Comparison of ENCODE assay signal across 8 cellular contexts in the genomic region with DNA sequence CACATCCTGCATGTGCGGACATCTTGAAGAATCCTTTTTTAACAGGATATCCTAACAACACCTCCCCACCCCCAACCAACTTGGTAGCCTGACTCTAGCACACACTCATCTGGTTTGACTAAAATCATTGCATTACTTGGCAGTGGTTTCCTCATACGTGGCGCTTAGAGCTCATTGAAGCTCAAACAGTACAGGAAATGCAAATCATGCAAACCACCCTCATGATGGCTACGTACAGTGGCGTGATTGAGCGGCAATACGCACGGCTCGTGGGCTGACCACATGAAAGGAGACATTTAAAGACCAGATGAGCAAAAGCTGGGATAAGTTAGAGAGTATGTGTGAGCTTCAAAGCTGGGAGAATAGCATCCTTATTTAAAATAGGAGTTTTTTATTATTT.
A peak's percentile ranks its signal among the peaks of the same experiment; 100 is the strongest.
DNase-seq lines count a peak whose midpoint lies in the region; ATAC-seq and TF ChIP-seq lines count a peak whose summit lies in the region.

No MANE protein-coding gene starts in this region.

- H3K4me1 ChIP-seq in trophoblast cell (ENCODE audit: control insufficient read depth in 1 of 2, insufficient read depth in 2 of 2, low read length in 2 of 2): no peaks in the 10 kb centered on the region

- H3K9me3 ChIP-seq in trophoblast cell (ENCODE audit: insufficient read depth, low read depth, low read length): no peaks in the 10 kb centered on the region

- H2BK5ac ChIP-seq in trophoblast cell (ENCODE audit: low read depth, low read length, poor library complexity): no peak overlapping the region

- H2BK12ac ChIP-seq in trophoblast cell (ENCODE audit: low read length): no peak overlapping the region

- no peak overlapping the region for H3K23ac ChIP-seq in trophoblast cell (ENCODE audit: low read length)

- peak; percentile 92 for ATAC-seq in HG03575 (IDR thresholded peaks at IDR 0.05; ENCODE audit: extremely low read depth, insufficient number of reproducible peaks, low FRiP score, unreplicated experiment)

- no peak for TF ChIP-seq CTCF in AG10803 (conservative IDR thresholded peaks at IDR 0.05; ENCODE audit: low read length)
- TF ChIP-seq CTCF in GM20000 (IDR thresholded peaks at IDR 0.05; ENCODE audit: extremely low read depth, missing control alignments): no peak

- DNase-seq in AG10803 (ENCODE audit: low read depth) (peak; percentile 98), GM20000 (ENCODE audit: low spot score) (peak; percentile 21), trophoblast cell (peak; percentile 2 to 31), ACHN (no peak), ureter (ENCODE audit: low spot score) (no peak), NOMO-1 (lab: John Stamatoyannopoulos, UW; ENCODE audit: unreplicated experiment in 2 of 2) (no peak)
- peak; percentile 75 to 83 for DNase-seq in activated T-cell treated with anti-CD3 and anti-CD28 coated beads, Interleukin-2, amount 50 U/mL, for 48 hours

- H4K8ac ChIP-seq in trophoblast cell (ENCODE audit: low read depth, low read length): no peak overlapping the region

- no peak overlapping the region for H3K27ac ChIP-seq in trophoblast cell (ENCODE audit: low read depth, low read length)

- H4K12ac ChIP-seq in trophoblast cell (ENCODE audit: low read depth, low read length): no peak overlapping the region

- in situ Hi-C loops in ACHN (cut with HindIII; ENCODE audit: low pct_ligation_motif_present, low pct_unique_long_range_greater_than_20kb, low sequenced_read_pairs): no loop called here

- no peak overlapping the region for H3K4ac ChIP-seq in trophoblast cell (ENCODE audit: low read depth, low read length)

- H2BK120ac ChIP-seq in trophoblast cell (ENCODE audit: insufficient read depth, low read length, poor library complexity): no peak overlapping the region

- H3K18ac ChIP-seq in trophoblast cell (ENCODE audit: low read length): no peak overlapping the region

- H3K9ac ChIP-seq in trophoblast cell (ENCODE audit: low read length): no peak overlapping the region

- no peaks in the 10 kb centered on the region for H3K27me3 ChIP-seq in trophoblast cell (ENCODE audit: insufficient read depth, low read length)

- H3K14ac ChIP-seq in trophoblast cell (ENCODE audit: low read length): no peak overlapping the region

- H3K79me2 ChIP-seq in trophoblast cell (ENCODE audit: control insufficient read depth, insufficient read depth, low read length, poor library complexity): no peaks in the 10 kb centered on the region

- no peak overlapping the region for H3K4me2 ChIP-seq in trophoblast cell (ENCODE audit: low read length)

- H2AFZ ChIP-seq in trophoblast cell (ENCODE audit: insufficient read depth, low read length, poor library complexity): no peak overlapping the region

- H3K4me3 ChIP-seq in AG10803 (ENCODE audit: low read length) (no peak overlapping the region), trophoblast cell (ENCODE audit: low read depth, low read length) (no peak overlapping the region)

- H4K91ac ChIP-seq in trophoblast cell (ENCODE audit: low read depth, low read length): no peak overlapping the region

- H2AK5ac ChIP-seq in trophoblast cell (ENCODE audit: low read length): no peak overlapping the region

- H3K36me3 ChIP-seq in trophoblast cell (ENCODE audit: control insufficient read depth in 1 of 2, insufficient read depth in 2 of 2, low read length in 2 of 2): no peaks in the 10 kb centered on the region

- WGBS in trophoblast cell (ENCODE audit: extremely low coverage, insufficient coverage, insufficient read length): no CpG with 5 or more reads among the region's 9 CpGs

- H3K79me1 ChIP-seq in trophoblast cell (ENCODE audit: low read length): no peaks in the 10 kb centered on the region

Comparison
In these comparisons a context has a peak if more than half of its experiments do, and no peak if none do; other contexts are left out.
1. DNase-seq: peak in AG10803 (single experiment), GM20000 (single experiment), activated T-cell treated with anti-CD3 and anti-CD28 coated beads, Interleukin-2, amount 50 U/mL, for 48 hours (2 of 2) and trophoblast cell (2 of 2); none in ACHN (single experiment), ureter (single experiment) and NOMO-1 (0 of 2).